ENCODE assay signal across 17 cellular contexts in the genomic region with DNA sequence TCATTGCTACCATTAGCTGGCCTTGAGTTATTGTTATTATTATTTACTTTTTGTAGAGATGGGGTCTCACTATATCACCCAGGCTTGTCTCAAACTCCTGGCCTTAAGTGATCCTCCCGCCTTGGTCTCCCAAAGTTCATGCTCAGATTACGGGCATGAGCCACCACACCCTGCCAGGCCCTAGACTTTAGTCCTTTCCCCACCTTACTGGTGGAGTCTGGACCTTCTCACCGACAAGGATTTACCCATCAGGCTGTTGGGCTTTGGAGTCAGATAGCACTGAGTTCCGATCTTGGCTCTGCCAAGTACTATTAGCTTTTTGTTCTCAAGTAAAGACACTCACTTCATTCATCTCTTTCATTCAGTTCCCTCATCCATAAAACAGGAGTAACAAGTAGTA. TPM values are rescaled to one million over a fixed set of nuclear protein-coding genes. Genes with fewer than 3 reads are reported as not detected.
DNase-seq lines count a peak whose midpoint lies in the region; ATAC-seq and TF ChIP-seq lines count a peak whose summit lies in the region.
"Had no signal": no experiment of that assay in that cellular context is flagged by ENCODE, and none has a peak within 500 bp of the region (broad histone marks: within the 10 kb centered on the region; RNA-seq: fewer than 3 reads in every experiment).

No MANE protein-coding gene starts in this region.

- no peak overlapping the region for H3K4me3 Mint-ChIP-seq in activated B cell treated with CpG ODN at 0.5 μM for 24 hours
- peak overlapping the region in 5 of 10 donors; percentile 9 to 54 (median 35) for H3K4me3 Mint-ChIP-seq in naive thymus-derived CD4-positive, alpha-beta T cell
- no peak overlapping the region for H3K4me3 Mint-ChIP-seq in endodermal cell
- no peak overlapping the region for H3K4me3 Mint-ChIP-seq in activated CD8-positive, alpha-beta memory T cell treated with anti-CD3 and anti-CD28 coated beads, Interleukin-2, amount 10 ng/mL, durations not matched to agents 7 days and 5 days
- no peak overlapping the region for H3K4me3 Mint-ChIP-seq in HFFc6

- no peak for TF ChIP-seq CTCF in DOHH2 (IDR thresholded peaks at IDR 0.05; ENCODE audit: low read depth, low read length, poor library complexity, severe bottlenecking)
- TF ChIP-seq CTCF in activated B cell treated with CpG ODN at 0.5 μM for 24 hours (IDR thresholded peaks at IDR 0.05), result no peak
- TF ChIP-seq CTCF in tibial nerve (IDR thresholded peaks at IDR 0.05), result no peak
- no peak for TF ChIP-seq CTCF in endodermal cell (conservative IDR thresholded peaks at IDR 0.05)
- no peak for TF ChIP-seq CTCF in HFFc6 (IDR thresholded peaks at IDR 0.05)

- no peaks in the 10 kb centered on the region for H3K9me2 ChIP-seq in DOHH2 (replicated peaks; ENCODE audit: control insufficient read depth, low read length)

- no peak for DNase-seq in activated B cell treated with CpG ODN at 0.5 μM for 24 hours
- no peak for DNase-seq in naive thymus-derived CD4-positive, alpha-beta T cell
- no peak for DNase-seq in tibial nerve (ENCODE audit: low spot score in 2 of 2)
- DNase-seq in endodermal cell, result no peak
- no peak for DNase-seq in activated CD8-positive, alpha-beta memory T cell treated with anti-CD3 and anti-CD28 coated beads, Interleukin-2, amount 10 ng/mL, durations not matched to agents 7 days and 5 days
- DNase-seq in HFFc6, result no peak
- DNase-seq: NCI-H1694 treated with DMSO at 0.1 percent for 48 hours, OCI-M1, SHP77 treated with DMSO at 0.1 percent for 48 hours had no signal

- H3K36me3 Mint-ChIP-seq in activated B cell treated with CpG ODN at 0.5 μM for 24 hours (ENCODE audit: low read depth) (peaks cover 64% of the 10 kb centered on the region), endodermal cell (ENCODE audit: low read depth) (no peaks in the 10 kb centered on the region), HFFc6 (ENCODE audit: low read depth) (no peaks in the 10 kb centered on the region)
- no peaks in the 10 kb centered on the region for H3K36me3 Mint-ChIP-seq in naive thymus-derived CD4-positive, alpha-beta T cell
- no peaks in the 10 kb centered on the region for H3K36me3 Mint-ChIP-seq in activated CD8-positive, alpha-beta memory T cell treated with anti-CD3 and anti-CD28 coated beads, Interleukin-2, amount 10 ng/mL, durations not matched to agents 7 days and 5 days
- H3K36me3 Mint-ChIP-seq: CD4-positive, alpha-beta memory T cell had no signal

- CTCF ChIA-PET in activated B cell treated with CpG ODN at 0.5 μM for 24 hours (lab: Charles Lee), result interaction anchor here (1.3 to 2.7 kb wide), 2 partner anchors 20 to 86 kb away, joined by 4 to 16 read pairs; no protein-coding TSS in a partner anchor
- CTCF ChIA-PET in naive thymus-derived CD4-positive, alpha-beta T cell (lab: Charles Lee), result interaction anchor here (0.6 to 1.3 kb wide), 3 partner anchors 21 to 124 kb away, joined by 3 to 5 read pairs (median 5); no protein-coding TSS in a partner anchor
- CTCF ChIA-PET in activated CD8-positive, alpha-beta memory T cell treated with anti-CD3 and anti-CD28 coated beads, Interleukin-2, amount 10 ng/mL, durations not matched to agents 7 days and 5 days (lab: Charles Lee), result interaction anchor here (0.7 to 1.5 kb wide), 3 partner anchors 86 to 1148 kb away, joined by 3 to 4 read pairs (median 3); no protein-coding TSS in a partner anchor

- H3K27ac ChIP-seq in DOHH2 (ENCODE audit: low read depth, low read length), result peak overlapping the region; percentile 31
- no peak overlapping the region for H3K27ac ChIP-seq in naive thymus-derived CD4-positive, alpha-beta T cell (ENCODE audit: low read depth, low read length)
- H3K27ac ChIP-seq in tibial nerve, result no peak overlapping the region
- no peak overlapping the region for H3K27ac ChIP-seq in endodermal cell (ENCODE audit: low read depth, low read length)
- H3K27ac ChIP-seq: KMS-11 had no signal

- 58 to 61% methylated on average over 4 of the region's 4 CpGs for WGBS in tibial nerve, 2 donors
- 67 to 92% methylated on average over 2 to 4 of the region's 4 CpGs for WGBS in endodermal cell (ENCODE audit: insufficient coverage in 1 of 2, insufficient read length in 1 of 2), 2 experiments

- POLR2A ChIA-PET in activated B cell treated with CpG ODN at 0.5 μM for 24 hours (lab: Charles Lee), result interaction anchor here (0.9 to 3.6 kb wide), 7 partner anchors 8 to 63 kb away, joined by 3 to 70 read pairs (median 11); partner anchors contain the start of genes CNR2 and PNRC2
- POLR2A ChIA-PET in naive thymus-derived CD4-positive, alpha-beta T cell (lab: Charles Lee), result interaction anchor here (1.2 kb wide), 1 partner anchor 64 kb away, joined by 3 read pairs; the partner anchor contains the start of gene PNRC2

- ATAC-seq in activated B cell treated with CpG ODN at 0.5 μM for 24 hours (ENCODE audit: low read depth), result no peak
- ATAC-seq in naive thymus-derived CD4-positive, alpha-beta T cell, result no peak
- ATAC-seq in activated CD8-positive, alpha-beta memory T cell treated with anti-CD3 and anti-CD28 coated beads, Interleukin-2, amount 10 ng/mL, durations not matched to agents 7 days and 5 days, result no peak
- ATAC-seq: SK-N-SH treated with all-trans-retinoic acid at 6 μM for 48 hours had no signal

- no peaks in the 10 kb centered on the region for H3K27me3 ChIP-seq in DOHH2 (ENCODE audit: control insufficient read depth, low read length)
- no peaks in the 10 kb centered on the region for H3K27me3 ChIP-seq in naive thymus-derived CD4-positive, alpha-beta T cell (ENCODE audit: control insufficient read depth in 2 of 2, insufficient read depth in 2 of 2, low read length in 2 of 2)
- H3K27me3 ChIP-seq in tibial nerve, result no peaks in the 10 kb centered on the region
- H3K27me3 ChIP-seq in endodermal cell (ENCODE audit: control insufficient read depth, insufficient read depth, low read length, poor library complexity, severe bottlenecking), result peaks cover 5% of the 10 kb centered on the region

- intact Hi-C loops in activated B cell treated with CpG ODN at 0.5 μM for 24 hours (cut with micrococcal nuclease), result loop anchor here (1.0 kb wide), 2 partner anchors 8 to 12 kb away; no protein-coding TSS in a partner anchor
- intact Hi-C loops in naive thymus-derived CD4-positive, alpha-beta T cell (cut with micrococcal nuclease), result loop anchor here in 1 of 2 donors (2.0 kb wide), 1 partner anchor 27 kb away; the partner anchor contains the start of gene FUCA1

- peaks cover 9% of the 10 kb centered on the region for H3K36me3 ChIP-seq in DOHH2 (ENCODE audit: control insufficient read depth, low read length)
- no peaks in the 10 kb centered on the region for H3K36me3 ChIP-seq in naive thymus-derived CD4-positive, alpha-beta T cell (ENCODE audit: control insufficient read depth in 2 of 3, insufficient read depth in 3 of 3, low read length in 3 of 3)
- H3K36me3 ChIP-seq in tibial nerve, result no peaks in the 10 kb centered on the region
- no peaks in the 10 kb centered on the region for H3K36me3 ChIP-seq in endodermal cell (ENCODE audit: control insufficient read depth, insufficient read depth, low read length)

- peaks cover 17% of the 10 kb centered on the region for H3K79me2 ChIP-seq in DOHH2 (ENCODE audit: control insufficient read depth, low read length)

- H3K27ac Mint-ChIP-seq in activated B cell treated with CpG ODN at 0.5 μM for 24 hours (peak overlapping the region; percentile 83), endodermal cell (no peak overlapping the region), HFFc6 (no peak overlapping the region)
- H3K27ac Mint-ChIP-seq in naive thymus-derived CD4-positive, alpha-beta T cell, result peak overlapping the region in 7 of 9 donors; percentile 1 to 80 (median 8)
- H3K27ac Mint-ChIP-seq in activated CD8-positive, alpha-beta memory T cell treated with anti-CD3 and anti-CD28 coated beads, Interleukin-2, amount 10 ng/mL, durations not matched to agents 7 days and 5 days, result no peak overlapping the region

- no peak overlapping the region for H3K9ac ChIP-seq in endodermal cell (ENCODE audit: extremely low read depth, low read length, poor library complexity, severe bottlenecking)
- H3K9ac ChIP-seq: KMS-11 had no signal

- H3F3A ChIP-seq in DOHH2 (ENCODE audit: control insufficient read depth, insufficient read depth), result peaks cover 31% of the 10 kb centered on the region

- H4K20me1 ChIP-seq in DOHH2 (ENCODE audit: control insufficient read depth, insufficient read depth, low read depth, low read length), result no peaks in the 10 kb centered on the region

- H3K27me3 Mint-ChIP-seq in activated B cell treated with CpG ODN at 0.5 μM for 24 hours (no peaks in the 10 kb centered on the region), endodermal cell (ENCODE audit: insufficient read depth) (peaks cover 25% of the 10 kb centered on the region), HFFc6 (ENCODE audit: insufficient read depth) (peaks cover 52% of the 10 kb centered on the region)
- H3K27me3 Mint-ChIP-seq in naive thymus-derived CD4-positive, alpha-beta T cell, result peaks cover 0 to 31% (median 0%) of the 10 kb centered on the region in 5 donors
- H3K27me3 Mint-ChIP-seq in activated CD8-positive, alpha-beta memory T cell treated with anti-CD3 and anti-CD28 coated beads, Interleukin-2, amount 10 ng/mL, durations not matched to agents 7 days and 5 days, result peaks cover 67% of the 10 kb centered on the region

- TF ChIP-seq POLR2A in tibial nerve (IDR thresholded peaks at IDR 0.05), result no peak

- peak overlapping the region; percentile 59 for H3K4me2 ChIP-seq in DOHH2 (ENCODE audit: low read length)
- H3K4me2 ChIP-seq: KMS-11 had no signal

- H3K4me1 ChIP-seq in DOHH2 (ENCODE audit: control insufficient read depth, low read length) (peaks cover 82% of the 10 kb centered on the region), tibial nerve (no peaks in the 10 kb centered on the region), endodermal cell (ENCODE audit: control insufficient read depth, insufficient read depth, low read length) (no peaks in the 10 kb centered on the region)
- peaks cover 3 to 13% of the 10 kb centered on the region in 2 donors for H3K4me1 ChIP-seq in naive thymus-derived CD4-positive, alpha-beta T cell (ENCODE audit: control insufficient read depth in 2 of 2, insufficient read depth in 2 of 2, low read length in 2 of 2)

- TF ChIP-seq EP300 in tibial nerve (IDR thresholded peaks at IDR 0.05), result no peak

- H3K4me1 Mint-ChIP-seq in activated B cell treated with CpG ODN at 0.5 μM for 24 hours, result peaks cover 85% of the 10 kb centered on the region
- H3K4me1 Mint-ChIP-seq in naive thymus-derived CD4-positive, alpha-beta T cell, result peaks cover 5 to 28% (median 22%) of the 10 kb centered on the region in 7 donors
- no peaks in the 10 kb centered on the region for H3K4me1 Mint-ChIP-seq in endodermal cell
- peaks cover 19% of the 10 kb centered on the region for H3K4me1 Mint-ChIP-seq in activated CD8-positive, alpha-beta memory T cell treated with anti-CD3 and anti-CD28 coated beads, Interleukin-2, amount 10 ng/mL, durations not matched to agents 7 days and 5 days
- H3K4me1 Mint-ChIP-seq in HFFc6 (ENCODE audit: low read depth), result no peaks in the 10 kb centered on the region

- H3K9me3 ChIP-seq in DOHH2 (ENCODE audit: control insufficient read depth, insufficient read depth, low read length), result no peaks in the 10 kb centered on the region
- H3K9me3 ChIP-seq in naive thymus-derived CD4-positive, alpha-beta T cell (ENCODE audit: control insufficient read depth in 2 of 3, low read length in 3 of 3), result no peaks in the 10 kb centered on the region
- no peaks in the 10 kb centered on the region for H3K9me3 ChIP-seq in tibial nerve
- H3K9me3 ChIP-seq in endodermal cell (ENCODE audit: control insufficient read depth, low read length), result no peaks in the 10 kb centered on the region

- H3K4me3 ChIP-seq in DOHH2 (ENCODE audit: low read length) (no peak overlapping the region), tibial nerve (no peak overlapping the region), endodermal cell (ENCODE audit: low read length) (no peak overlapping the region)
- no peak overlapping the region for H3K4me3 ChIP-seq in naive thymus-derived CD4-positive, alpha-beta T cell (ENCODE audit: low read length)

- H3K9me3 Mint-ChIP-seq in activated B cell treated with CpG ODN at 0.5 μM for 24 hours, result no peaks in the 10 kb centered on the region
- no peaks in the 10 kb centered on the region for H3K9me3 Mint-ChIP-seq in naive thymus-derived CD4-positive, alpha-beta T cell
- no peaks in the 10 kb centered on the region for H3K9me3 Mint-ChIP-seq in endodermal cell
- H3K9me3 Mint-ChIP-seq in activated CD8-positive, alpha-beta memory T cell treated with anti-CD3 and anti-CD28 coated beads, Interleukin-2, amount 10 ng/mL, durations not matched to agents 7 days and 5 days (ENCODE audit: low read depth), result no peaks in the 10 kb centered on the region
- H3K9me3 Mint-ChIP-seq in HFFc6, result no peaks in the 10 kb centered on the region
- H3K9me3 Mint-ChIP-seq: CD4-positive, alpha-beta memory T cell had no signal

RNA-seq across cellular contexts. Expression of gene CNR2, which starts 17.2 kb away (rescaled TPM):
- total RNA-seq in activated B cell treated with CpG ODN at 0.5 μM for 24 hours, result 44.5 and 51.0 TPM in 2 replicates
- total RNA-seq in naive thymus-derived CD4-positive, alpha-beta T cell, result 1 to 10 TPM in 1 of 5 experiments, under 1 TPM in 4; 0.05 to 2.8 (median 0.24) TPM
- under 1 TPM in 1 of 2 donors, not detected in 1; 0.17 TPM for polyA plus RNA-seq in naive thymus-derived CD4-positive, alpha-beta T cell
- total RNA-seq in tibial nerve, result not detected
- total RNA-seq in endodermal cell, result not detected
- not detected for polyA plus RNA-seq in endodermal cell (2013, experiment 1 of 2)
- polyA plus RNA-seq in endodermal cell (2013, experiment 2 of 2), result not detected
- total RNA-seq in activated CD8-positive, alpha-beta memory T cell treated with anti-CD3 and anti-CD28 coated beads, Interleukin-2, amount 10 ng/mL, durations not matched to agents 7 days and 5 days, result under 1 TPM; 0.14 to 0.47 TPM
- not detected for total RNA-seq in HFFc6 (2021; fragmentation: NEBNext Ultra II Directional; extraction: Animal tissue kit (Norgen Biotek cat#: 25700))
- total RNA-seq: CD4-positive, alpha-beta memory T cell; H1; NCI-H460; RPMI7951 had no signal
- polyA plus RNA-seq: AG04450, H1 had no signal

RNA-seq across cellular contexts. Expression of gene FUCA1, which starts 27.9 kb away (rescaled TPM):
- total RNA-seq in activated B cell treated with CpG ODN at 0.5 μM for 24 hours, result 9.5 and 10.7 TPM in 2 replicates
- total RNA-seq in naive thymus-derived CD4-positive, alpha-beta T cell, result 10 to 100 TPM in 3 of 5 experiments, 1 to 10 TPM in 2; 4.9 to 62.7 (median 16.3) TPM
- polyA plus RNA-seq in naive thymus-derived CD4-positive, alpha-beta T cell, result 10 to 100 TPM; 11.5 to 18.2 TPM
- 10 to 100 TPM; 19.4 to 26.9 (median 22.0) TPM for total RNA-seq in tibial nerve
- total RNA-seq in endodermal cell, result 10 to 100 TPM in 1 of 2 donors, 1 to 10 TPM in 1; 9.7 to 14.0 TPM
- polyA plus RNA-seq in endodermal cell (2013, experiment 1 of 2), result 4.7 TPM
- polyA plus RNA-seq in endodermal cell (2013, experiment 2 of 2), result 4.4 TPM
- total RNA-seq in activated CD8-positive, alpha-beta memory T cell treated with anti-CD3 and anti-CD28 coated beads, Interleukin-2, amount 10 ng/mL, durations not matched to agents 7 days and 5 days, result 1 to 10 TPM; 5.6 to 6.5 TPM
- 1 to 10 TPM; 4.1 to 6.7 (median 5.8) TPM for total RNA-seq in HFFc6 (2021; fragmentation: NEBNext Ultra II Directional; extraction: Animal tissue kit (Norgen Biotek cat#: 25700))

Comparison
In these comparisons a context has a peak if more than half of its experiments do, and no peak if none do; other contexts are left out.
1. H3K27ac Mint-ChIP-seq: peak in activated B cell treated with CpG ODN at 0.5 μM for 24 hours (single experiment) and naive thymus-derived CD4-positive, alpha-beta T cell (7 of 9); none in endodermal cell (single experiment), activated CD8-positive, alpha-beta memory T cell treated with anti-CD3 and anti-CD28 coated beads, Interleukin-2, amount 10 ng/mL, durations not matched to agents 7 days and 5 days (single experiment) and HFFc6 (single experiment).
2. RNA of gene CNR2, which starts 17.2 kb away (total RNA-seq): 44.5 to 51.0 TPM in activated B cell treated with CpG ODN at 0.5 μM for 24 hours; 0.14 to 0.47 TPM in activated CD8-positive, alpha-beta memory T cell treated with anti-CD3 and anti-CD28 coated beads, Interleukin-2, amount 10 ng/mL, durations not matched to agents 7 days and 5 days, 0.05 to 2.8 TPM in naive thymus-derived CD4-positive, alpha-beta T cell, not detected in tibial nerve, not detected in endodermal cell and not detected in HFFc6; every median in the first group is over 10 times any median in the second.